ENCODE assay signal across 2 cellular contexts in genomic region chr11:82883853-82884252, GRCh38.
TF ChIP-seq lines count a peak whose summit lies in the region.

No MANE protein-coding gene starts in this region.

TF ChIP-seq in liver, 16 proteins besides CTCF, POLR2A, EP300 and RAD21:
- TF ChIP-seq SP1 (IDR thresholded peaks at IDR 0.05) (peak; percentile 23), NR2F2 (IDR thresholded peaks at IDR 0.05) (peak; percentile 90), REST (IDR thresholded peaks at IDR 0.05) (no peak), JUND (IDR thresholded peaks at IDR 0.05) (no peak), HNF4A (conservative IDR thresholded peaks at IDR 0.05) (no peak), RXRA (IDR thresholded peaks at IDR 0.05) (no peak), MAX (IDR thresholded peaks at IDR 0.05) (peak; percentile 44)
TF ChIP-seq in liver: peak in this region for 3.

TF ChIP-seq in HepG2, 621 proteins besides CTCF, POLR2A, EP300 and RAD21:
- TF ChIP-seq ZNF639 (CRISPR knock-in tag; conservative IDR thresholded peaks at IDR 0.05) (no peak), ARID3A (IDR thresholded peaks at IDR 0.05; ENCODE audit: low read depth, low read length) (no peak), DPF2 (CRISPR knock-in tag; IDR thresholded peaks at IDR 0.05; ENCODE audit: borderline replicate concordance, low read depth) (no peak), ZNF260 (CRISPR knock-in tag; IDR thresholded peaks at IDR 0.05; ENCODE audit: borderline replicate concordance, low read depth) (no peak), MZF1 (CRISPR knock-in tag; IDR thresholded peaks at IDR 0.05; ENCODE audit: borderline replicate concordance) (no peak), HOMEZ (CRISPR knock-in tag; IDR thresholded peaks at IDR 0.05; ENCODE audit: low read depth) (no peak), RFX3 (CRISPR knock-in tag; IDR thresholded peaks at IDR 0.05) (no peak), HDAC2 (CRISPR knock-in tag; IDR thresholded peaks at IDR 0.05) (no peak), ZNF589 (CRISPR knock-in tag; conservative IDR thresholded peaks at IDR 0.05) (no peak), ARID2 (CRISPR knock-in tag; IDR thresholded peaks at IDR 0.05; ENCODE audit: borderline replicate concordance) (no peak), TBX2 (CRISPR knock-in tag; IDR thresholded peaks at IDR 0.05; ENCODE audit: borderline replicate concordance) (no peak), ZBTB25 (CRISPR knock-in tag; IDR thresholded peaks at IDR 0.05) (no peak), ZNF235 (CRISPR knock-in tag; IDR thresholded peaks at IDR 0.05; ENCODE audit: borderline replicate concordance) (no peak), HNRNPH1 (optimal IDR thresholded peaks at IDR 0.05; ENCODE audit: low read depth, low read length) (no peak), ZNF274 (CRISPR knock-in tag; IDR thresholded peaks at IDR 0.05) (no peak), DNMT3B (CRISPR knock-in tag; conservative IDR thresholded peaks at IDR 0.05) (no peak), ZNF775 (CRISPR knock-in tag; IDR thresholded peaks at IDR 0.05; ENCODE audit: borderline replicate concordance) (no peak)
